ENCODE assay signal across 9 cellular contexts in genomic region chr18:63161032-63161727, GRCh38.
A peak's percentile ranks its signal among the peaks of the same experiment; 100 is the strongest.
DNase-seq lines count a peak whose midpoint lies in the region; ATAC-seq and TF ChIP-seq lines count a peak whose summit lies in the region.
"Had no signal": no experiment of that assay in that cellular context is flagged by ENCODE, and none has a peak within 500 bp of the region (broad histone marks: within the 10 kb centered on the region; RNA-seq: fewer than 3 reads in every experiment).

No MANE protein-coding gene starts in this region.

- no TSS peak for BruUV-seq in PC-3 (replicated peaks; lab: Mats Ljungman, UMichigan)

- CTCF ChIA-PET in PC-3 (lab: Charles Lee), result interaction anchor here (0.6 kb wide), 1 partner anchor 98 kb away, joined by 4 read pairs; no protein-coding TSS in a partner anchor

- H3K4me2 ChIP-seq in PC-3 (ENCODE audit: low read length), result peak overlapping the region; percentile 30; the same call in 1 of the 2 replicates

- 61 to 68% methylated on average over 6 of the region's 6 CpGs for WGBS in esophagus, 2 donors

- H3K9me2 ChIP-seq in PC-3 (replicated peaks; ENCODE audit: low read length), result no peaks in the 10 kb centered on the region

- H3K36me3 ChIP-seq in PC-3 (ENCODE audit: low read depth, low read length), result no peaks in the 10 kb centered on the region
- no peaks in the 10 kb centered on the region for H3K36me3 ChIP-seq in esophagus (ENCODE audit: control insufficient read depth in 2 of 2, insufficient read depth in 2 of 2, low read length in 1 of 2)
- no peaks in the 10 kb centered on the region for H3K36me3 ChIP-seq in thoracic aorta

- H3K27ac ChIP-seq in PC-3 (ENCODE audit: low read length) (0 out of 2 replicates have a peak overlapping the region, but pooled peaks have one; percentile 17), esophagus (ENCODE audit: low read depth in 2 of 2, low read length in 1 of 2) (peak overlapping the region; percentile 78 to 84), thoracic aorta (peak overlapping the region; percentile 74 to 83)
- H3K27ac ChIP-seq: HL-60 had no signal

- H4K20me1 ChIP-seq in PC-3 (ENCODE audit: low read length), result no peaks in the 10 kb centered on the region

- 0 out of 2 replicates have a peak, but pooled peaks cover 4% of the 10 kb centered on the region for H3K27me3 ChIP-seq in PC-3 (ENCODE audit: low read length)
- H3K27me3 ChIP-seq in esophagus (ENCODE audit: control insufficient read depth in 1 of 2, insufficient read depth in 2 of 2, low read length in 2 of 2), result no peaks in the 10 kb centered on the region
- H3K27me3 ChIP-seq in thoracic aorta (replicated peaks; ENCODE audit: insufficient read depth), result no peaks in the 10 kb centered on the region

- H3K9ac ChIP-seq in PC-3 (ENCODE audit: low read length), result no peak overlapping the region

- H3K4me1 ChIP-seq in PC-3 (ENCODE audit: insufficient read depth, low read length), result peaks cover 13% of the 10 kb centered on the region
- H3K4me1 ChIP-seq in esophagus (ENCODE audit: control insufficient read depth in 2 of 2, insufficient read depth in 2 of 2, low read length in 1 of 2), result peaks cover 0 to 10% of the 10 kb centered on the region in 2 donors
- H3K4me1 ChIP-seq in thoracic aorta (ENCODE audit: control insufficient read depth in 1 of 2, low read depth in 2 of 2), result peaks cover 43 to 63% of the 10 kb centered on the region in 2 donors

- DNase-seq in PC-3, result no peak
- no peak for DNase-seq in thoracic aorta (ENCODE audit: low spot score)
- DNase-seq in DMS153 treated with DMSO at 0.1 percent for 48 hours (lab: John Stamatoyannopoulos, UW; ENCODE audit: unreplicated experiment), result no peak
- DNase-seq in NCI-H2029 treated with DMSO at 0.1 percent for 48 hours (lab: John Stamatoyannopoulos, UW), result no peak
- no peak for DNase-seq in middle frontal gyrus (ENCODE audit: extremely low spot score, low spot score)

- H3K9me3 ChIP-seq in PC-3 (ENCODE audit: low read length) (no peaks in the 10 kb centered on the region), esophagus (ENCODE audit: control insufficient read depth in 2 of 2, insufficient read depth in 1 of 2, low read depth in 1 of 2, low read length in 1 of 2) (no peaks in the 10 kb centered on the region), thoracic aorta (no peaks in the 10 kb centered on the region)

- POLR2A ChIA-PET in PC-3 (lab: Charles Lee; ENCODE audit: unreplicated experiment), result no interaction called here

- H3F3A ChIP-seq in PC-3 (ENCODE audit: low read length, unreplicated experiment), result no peaks in the 10 kb centered on the region

- peak overlapping the region; percentile 73; the same call in 1 of the 2 replicates for H3K4me3 ChIP-seq in GM08714 (ENCODE audit: low read length)
- no peak overlapping the region for H3K4me3 ChIP-seq in PC-3 (ENCODE audit: low read length)
- no peak overlapping the region for H3K4me3 ChIP-seq in esophagus (ENCODE audit: low read depth in 1 of 2, low read length in 2 of 2)
- peak overlapping the region; percentile 18 for H3K4me3 ChIP-seq in thoracic aorta

- no peak overlapping the region for H2AFZ ChIP-seq in PC-3 (ENCODE audit: low read length)

- intact Hi-C loops in PC-3 (cut with micrococcal nuclease), result no loop called here

- H3K79me2 ChIP-seq in PC-3 (ENCODE audit: low read length), result no peaks in the 10 kb centered on the region

- ATAC-seq in GM21515 (IDR thresholded peaks at IDR 0.05; ENCODE audit: unreplicated experiment), result peak; percentile 24
- ATAC-seq in PC-3, result no peak
- ATAC-seq in thoracic aorta (ENCODE audit: insufficient number of reproducible peaks, low FRiP score, low read depth), result no peak

- TF ChIP-seq CTCF in PC-3 (conservative IDR thresholded peaks at IDR 0.05; ENCODE audit: low read depth, low read length) (no peak), thoracic aorta (IDR thresholded peaks at IDR 0.05) (no peak)

Comparison
In these comparisons a context has a peak if more than half of its experiments do, and no peak if none do; other contexts are left out.
1. H3K4me3 ChIP-seq: peak in GM08714 (single experiment) and thoracic aorta (single experiment); none in PC-3 (single experiment) and esophagus (0 of 2).
2. H3K27ac ChIP-seq: peak in every context shown above with its lines; median percentile 81 in esophagus; 78 in thoracic aorta; 17 in PC-3.